In genomic region chr7:55557666-55558188, GRCh38 we compare ENCODE assay signal across 8 cellular contexts. TPM values are rescaled to one million over a fixed set of nuclear protein-coding genes. Genes with fewer than 3 reads are reported as not detected.
DNase-seq lines count a peak whose midpoint lies in the region; ATAC-seq and TF ChIP-seq lines count a peak whose summit lies in the region.

No MANE protein-coding gene starts in this region.

- peak; percentile 68 for ATAC-seq in HG03064 (IDR thresholded peaks at IDR 0.05; ENCODE audit: low read depth, unreplicated experiment)
- ATAC-seq in activated CD8-positive, alpha-beta T cell treated with anti-CD3 and anti-CD28 coated beads for 36 hours: peak; percentile 83
- ATAC-seq in psoas muscle: no peak

- no peak for TF ChIP-seq CTCF in activated CD8-positive, alpha-beta T cell treated with anti-CD3 and anti-CD28 coated beads for 36 hours (IDR thresholded peaks at IDR 0.05)
- TF ChIP-seq CTCF in psoas muscle (IDR thresholded peaks at IDR 0.05): no peak

- H3K9me3 ChIP-seq in psoas muscle: no peaks in the 10 kb centered on the region

- peak overlapping the region; percentile 67 for H3K27ac Mint-ChIP-seq in activated CD8-positive, alpha-beta T cell treated with anti-CD3 and anti-CD28 coated beads for 36 hours

- intact Hi-C loops in activated CD8-positive, alpha-beta T cell treated with anti-CD3 and anti-CD28 coated beads for 36 hours (cut with micrococcal nuclease): loop anchor here (2.0 kb wide), 1 partner anchor 23 kb away; no protein-coding TSS in a partner anchor
- intact Hi-C loops in psoas muscle (cut with DNase I): no loop called here

- H3K9me3 Mint-ChIP-seq in activated CD8-positive, alpha-beta T cell treated with anti-CD3 and anti-CD28 coated beads for 36 hours: no peaks in the 10 kb centered on the region

- no peak overlapping the region for H3K27ac ChIP-seq in psoas muscle

- H3K4me3 ChIP-seq in psoas muscle: no peak overlapping the region

- no peaks in the 10 kb centered on the region for H3K27me3 Mint-ChIP-seq in activated CD8-positive, alpha-beta T cell treated with anti-CD3 and anti-CD28 coated beads for 36 hours

- 84 to 88% (median 87%) methylated on average over 7 of the region's 7 CpGs for WGBS in psoas muscle, 3 donors

- POLR2A ChIA-PET in activated CD8-positive, alpha-beta T cell treated with anti-CD3 and anti-CD28 coated beads for 36 hours (lab: Charles Lee): no interaction called here

- peaks cover 31% of the 10 kb centered on the region for H3K4me1 ChIP-seq in psoas muscle

- peaks cover 91% of the 10 kb centered on the region for H3K4me1 Mint-ChIP-seq in activated CD8-positive, alpha-beta T cell treated with anti-CD3 and anti-CD28 coated beads for 36 hours (ENCODE audit: low read depth)

- no peaks in the 10 kb centered on the region for H3K27me3 ChIP-seq in psoas muscle (ENCODE audit: insufficient read depth in 3 of 3, low read length in 2 of 3)

- peak overlapping the region; percentile 1 for H3K4me3 Mint-ChIP-seq in activated CD8-positive, alpha-beta T cell treated with anti-CD3 and anti-CD28 coated beads for 36 hours

- CTCF ChIA-PET in activated CD8-positive, alpha-beta T cell treated with anti-CD3 and anti-CD28 coated beads for 36 hours (lab: Charles Lee): no interaction called here

- peaks cover 30% of the 10 kb centered on the region for H3K36me3 Mint-ChIP-seq in activated CD8-positive, alpha-beta T cell treated with anti-CD3 and anti-CD28 coated beads for 36 hours (ENCODE audit: low read depth)

- peak; percentile 46 for DNase-seq in CMK (ENCODE audit: low read depth)
- peak; percentile 59 for DNase-seq in GM19238 (ENCODE audit: insufficient read length, low spot score)
- DNase-seq in activated CD8-positive, alpha-beta T cell treated with anti-CD3 and anti-CD28 coated beads for 36 hours: peak; percentile 66
- no peak for DNase-seq in activated gamma-delta T cell treated with Interleukin-2 at 50 U/mL for 16 hours
- no peak for DNase-seq in NCI-H345 treated with DMSO at 0.1 percent for 48 hours (lab: John Stamatoyannopoulos, UW; ENCODE audit: unreplicated experiment)
- no peak for DNase-seq in psoas muscle
- DNase-seq in COLO829 (ENCODE audit: low spot score): no peak

- H3K36me3 ChIP-seq in psoas muscle (ENCODE audit: insufficient read depth in 1 of 2, low read depth in 1 of 2): no peaks in the 10 kb centered on the region

RNA-seq across cellular contexts. Expression of gene VOPP1, which starts 14.6 kb away (rescaled TPM):
- total RNA-seq in activated CD8-positive, alpha-beta T cell treated with anti-CD3 and anti-CD28 coated beads for 36 hours: 10 to 100 TPM; 32.6 to 34.7 TPM
- 10 to 100 TPM; 21.6 to 31.9 (median 30.5) TPM for total RNA-seq in psoas muscle
- 10 to 100 TPM; 16.3 to 45.7 (median 19.5) TPM for polyA plus RNA-seq in psoas muscle

Comparison
In these comparisons a context has a peak if more than half of its experiments do, and no peak if none do; other contexts are left out.
1. DNase-seq: peak in CMK (single experiment), GM19238 (single experiment) and activated CD8-positive, alpha-beta T cell treated with anti-CD3 and anti-CD28 coated beads for 36 hours (single experiment); none in activated gamma-delta T cell treated with Interleukin-2 at 50 U/mL for 16 hours (single experiment), NCI-H345 treated with DMSO at 0.1 percent for 48 hours (single experiment), psoas muscle (0 of 2) and COLO829 (single experiment).
2. ATAC-seq: peak in HG03064 (single experiment) and activated CD8-positive, alpha-beta T cell treated with anti-CD3 and anti-CD28 coated beads for 36 hours (single experiment); none in psoas muscle (0 of 4).